Comparison of ENCODE assay signal across 9 cellular contexts in genomic region chrX:120365320-120365719, GRCh38. TPM values are rescaled to one million over a fixed set of nuclear protein-coding genes. Genes with fewer than 3 reads are reported as not detected.
DNase-seq lines count a peak whose midpoint lies in the region; ATAC-seq and TF ChIP-seq lines count a peak whose summit lies in the region.
"Had no signal": no experiment of that assay in that cellular context is flagged by ENCODE, and none has a peak within 500 bp of the region (broad histone marks: within the 10 kb centered on the region; RNA-seq: fewer than 3 reads in every experiment).

No MANE protein-coding gene starts in this region.

- intact Hi-C loops in stomach (cut with DNase I; ENCODE audit: low total_unique reads): no loop called here

- DNase-seq in NCI-H1436 (lab: John Stamatoyannopoulos, UW) (peak; percentile 81), NCI-H1436 treated with DMSO at 0.1 percent for 48 hours (lab: John Stamatoyannopoulos, UW) (no peak), T-helper 22 cell (ENCODE audit: low read depth) (peak; percentile 2), mesenchymal stem cell (peak; percentile 1), stomach (peak; percentile 63), dedifferentiated amniotic fluid mesenchymal stem cell (ENCODE audit: extremely low spot score) (no peak)
- DNase-seq in central memory CD8-positive, alpha-beta T cell (ENCODE audit: low spot score in 2 of 2): peak; percentile 10 to 15

- peaks cover under 1% of the 10 kb centered on the region for H3K36me3 Mint-ChIP-seq in central memory CD8-positive, alpha-beta T cell (ENCODE audit: insufficient read depth)

- H3K4ac ChIP-seq in mesenchymal stem cell (ENCODE audit: low read depth in 1 of 2, low read length in 2 of 2): no peak overlapping the region

- H3K27me3 ChIP-seq in mesenchymal stem cell (ENCODE audit: control insufficient read depth in 1 of 2, insufficient read depth in 1 of 2, low read length in 2 of 2) (peaks cover 0 to 35% of the 10 kb centered on the region in 2 experiments), stomach (peaks cover 0 to 8% (median 0%) of the 10 kb centered on the region in 3 donors)
- H3K27me3 ChIP-seq: BLaER1 treated with 17β-estradiol and CSF1 and Interleukin-3, amounts not matched to agents 10 nM and 100 nM had no signal

- H3K4me3 ChIP-seq in mesenchymal stem cell (ENCODE audit: insufficient read depth in 1 of 2, low read depth in 1 of 2, low read length in 2 of 2) (no peak overlapping the region), stomach (no peak overlapping the region)
- H3K4me3 ChIP-seq: BLaER1 treated with 17β-estradiol and CSF1 and Interleukin-3, amounts not matched to agents 10 nM and 100 nM had no signal

- no peak overlapping the region for H4K91ac ChIP-seq in mesenchymal stem cell (ENCODE audit: low read length)

- TF ChIP-seq EP300 in stomach (IDR thresholded peaks at IDR 0.05): no peak

- TF ChIP-seq POLR2A in stomach (IDR thresholded peaks at IDR 0.05): no peak

- peak in 2 of 7 experiments; percentile 29 to 32 for TF ChIP-seq CTCF in stomach (IDR thresholded peaks at IDR 0.05)

- H2BK120ac ChIP-seq in mesenchymal stem cell (ENCODE audit: low read depth, low read length): no peak overlapping the region

- H3K4me3 Mint-ChIP-seq in central memory CD8-positive, alpha-beta T cell: no peak overlapping the region

- no peak overlapping the region for H3K23ac ChIP-seq in mesenchymal stem cell (ENCODE audit: low read length in 2 of 2)

- H3K4me2 ChIP-seq in mesenchymal stem cell (ENCODE audit: low read length, poor library complexity, severe bottlenecking): no peak overlapping the region
- H3K4me2 ChIP-seq: BLaER1 treated with 17β-estradiol and CSF1 and Interleukin-3, amounts not matched to agents 10 nM and 100 nM had no signal

- H3K4me1 ChIP-seq in mesenchymal stem cell (ENCODE audit: control insufficient read depth, insufficient read depth, low read depth, low read length): no peaks in the 10 kb centered on the region
- H3K4me1 ChIP-seq in stomach: no peaks in the 10 kb centered on the region

- no peaks in the 10 kb centered on the region for H3K9me3 Mint-ChIP-seq in central memory CD8-positive, alpha-beta T cell

- H2AFZ ChIP-seq in mesenchymal stem cell (ENCODE audit: low read depth, low read length): no peak overlapping the region

- no peak overlapping the region for H4K8ac ChIP-seq in mesenchymal stem cell (ENCODE audit: low read length)

- H3K4me1 Mint-ChIP-seq in central memory CD8-positive, alpha-beta T cell: no peaks in the 10 kb centered on the region

- peaks cover 3% of the 10 kb centered on the region for H3K27me3 Mint-ChIP-seq in central memory CD8-positive, alpha-beta T cell

- H3K27ac ChIP-seq in mesenchymal stem cell (ENCODE audit: low read length, poor library complexity, severe bottlenecking) (no peak overlapping the region), stomach (no peak overlapping the region)
- H3K27ac ChIP-seq: BLaER1 treated with 17β-estradiol and CSF1 and Interleukin-3, amounts not matched to agents 10 nM and 100 nM had no signal

- H2BK12ac ChIP-seq in mesenchymal stem cell (ENCODE audit: low read length in 2 of 2): no peak overlapping the region

- H3K14ac ChIP-seq in mesenchymal stem cell (ENCODE audit: low read length in 2 of 2): no peak overlapping the region

- H3K9me3 ChIP-seq in mesenchymal stem cell (ENCODE audit: control insufficient read depth, low read length) (no peaks in the 10 kb centered on the region), stomach (no peaks in the 10 kb centered on the region)
- H3K9me3 ChIP-seq: BLaER1 treated with 17β-estradiol and CSF1 and Interleukin-3, amounts not matched to agents 10 nM and 100 nM had no signal

- no peaks in the 10 kb centered on the region for H3K79me1 ChIP-seq in mesenchymal stem cell (replicated peaks; ENCODE audit: low read length, poor library complexity, severe bottlenecking)

- H3K36me3 ChIP-seq in mesenchymal stem cell (ENCODE audit: control insufficient read depth in 1 of 2, insufficient read depth in 2 of 2, low read depth in 1 of 2, low read length in 2 of 2): no peaks in the 10 kb centered on the region
- no peaks in the 10 kb centered on the region for H3K36me3 ChIP-seq in stomach
- H3K36me3 ChIP-seq: BLaER1 treated with 17β-estradiol and CSF1 and Interleukin-3, amounts not matched to agents 10 nM and 100 nM had no signal

- peak; percentile 70 for ATAC-seq in HG03280 (IDR thresholded peaks at IDR 0.05; ENCODE audit: unreplicated experiment)
- ATAC-seq in central memory CD8-positive, alpha-beta T cell (replicated peaks; ENCODE audit: extremely low read depth, poor library complexity, severe bottlenecking): no peak

- H3K9ac ChIP-seq in mesenchymal stem cell (ENCODE audit: low read length): no peak overlapping the region
- H3K9ac ChIP-seq: BLaER1 treated with 17β-estradiol and CSF1 and Interleukin-3, amounts not matched to agents 10 nM and 100 nM had no signal

- H2AK5ac ChIP-seq in mesenchymal stem cell (ENCODE audit: low read length, severe bottlenecking): no peak overlapping the region

- no peak overlapping the region for H3K18ac ChIP-seq in mesenchymal stem cell (ENCODE audit: low read depth in 1 of 2, low read length in 2 of 2)

- no peak overlapping the region for H2BK15ac ChIP-seq in mesenchymal stem cell (ENCODE audit: low read depth, poor library complexity, severe bottlenecking)

- WGBS in mesenchymal stem cell: 47% methylated on average over 2 of the region's 2 CpGs
- WGBS in stomach, 5 donors: 11 to 28% (median 22%) methylated on average over 2 of the region's 2 CpGs; no CpG with 5 or more reads in 1 of the 5 donors

- no peak overlapping the region for H2BK5ac ChIP-seq in mesenchymal stem cell (ENCODE audit: low read depth, low read length, poor library complexity, severe bottlenecking)

- no peak overlapping the region for H3K27ac Mint-ChIP-seq in central memory CD8-positive, alpha-beta T cell (ENCODE audit: low read depth)

RNA-seq across cellular contexts. Expression of gene ATP1B4, which starts 3.4 kb away (rescaled TPM):
- polyA plus RNA-seq in mesenchymal stem cell (2013, experiment 1 of 2): not detected
- polyA plus RNA-seq in mesenchymal stem cell (2013, experiment 2 of 2): not detected
- not detected for total RNA-seq in stomach
- polyA plus RNA-seq in stomach: not detected

RNA-seq across cellular contexts. Expression of gene TMEM255A, which starts 54.1 kb away (rescaled TPM):
- polyA plus RNA-seq in mesenchymal stem cell (2013, experiment 1 of 2): not detected
- not detected for polyA plus RNA-seq in mesenchymal stem cell (2013, experiment 2 of 2)
- total RNA-seq in stomach: 1 to 10 TPM in 1 of 5 donors, under 1 TPM in 2, not detected in 2; 0.29 to 2.0 (median 0.58) TPM
- under 1 TPM; 0.25 to 0.76 (median 0.73) TPM for polyA plus RNA-seq in stomach

Comparison
In these comparisons a context has a peak if more than half of its experiments do, and no peak if none do; other contexts are left out.
1. DNase-seq: peak in NCI-H1436 (single experiment), T-helper 22 cell (single experiment), central memory CD8-positive, alpha-beta T cell (2 of 2), mesenchymal stem cell (single experiment) and stomach (single experiment); none in NCI-H1436 treated with DMSO at 0.1 percent for 48 hours (single experiment) and dedifferentiated amniotic fluid mesenchymal stem cell (single experiment).